29 cellular contexts compared by ENCODE assay signal in the genomic region with DNA sequence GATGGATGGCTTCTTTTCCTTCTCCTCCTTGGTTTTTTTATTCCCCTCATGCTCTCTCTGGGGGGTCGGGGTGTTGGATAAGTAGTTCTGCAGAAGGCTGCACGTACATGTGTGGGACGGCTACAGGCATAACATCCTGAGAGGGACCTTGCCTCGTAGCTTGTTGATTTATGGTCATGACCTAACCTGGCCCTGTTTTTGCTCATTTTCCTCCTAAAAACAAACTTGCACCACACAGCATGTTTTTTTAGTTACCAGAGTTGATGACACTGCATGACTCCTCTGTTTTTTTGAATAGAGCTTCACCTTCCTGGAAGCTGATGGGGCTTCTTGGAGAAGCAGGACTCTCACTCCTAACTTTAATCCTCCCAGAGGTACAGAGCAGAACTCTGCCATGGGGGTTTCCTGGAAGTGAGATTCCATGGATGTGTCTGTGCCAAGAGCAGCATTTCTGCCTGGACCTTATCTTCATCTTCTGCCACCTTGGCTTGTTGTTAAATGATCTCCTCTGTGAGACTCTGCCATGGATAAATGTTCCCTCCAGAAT.
"Had no signal": no experiment of that assay in that cellular context is flagged by ENCODE, and none has a peak within 500 bp of the region (broad histone marks: within the 10 kb centered on the region; RNA-seq: fewer than 3 reads in every experiment).

No MANE protein-coding gene starts in this region.

- H3K27me3 ChIP-seq: body of pancreas, cardiac muscle cell, dorsolateral prefrontal cortex, heart left ventricle, stomach, suprapubic skin, tibial artery had no signal

- DNase-seq: activated CD4-positive, alpha-beta T cell treated with anti-CD3 and anti-CD28 coated beads for 36 hours; activated CD4-positive, CD25-positive, alpha-beta regulatory T cell; activated naive CD4-positive, alpha-beta T cell; activated T-cell treated with anti-CD3 and anti-CD28 coated beads for 4 hours; activated T-cell treated with anti-CD3 and anti-CD28 coated beads, Interleukin-2, amount 50 U/mL, for 72 hours; anterior cingulate cortex; body of pancreas; dorsolateral prefrontal cortex; effector memory CD8-positive, alpha-beta T cell; erythroblast; foreskin keratinocyte; heart left ventricle; hypothalamus; immature natural killer cell; lower lobe of right lung; mesendoderm; natural killer cell; stimulated activated CD4-positive, alpha-beta T cell treated with anti-CD3 and anti-CD28 coated beads, Interleukin-1b, Interleukin-23, amount 100 ng/mL, for 48 hours; stimulated activated CD4-positive, alpha-beta T cell treated with anti-CD3 and anti-CD28 coated beads, Interleukin-4, amount 100 ng/mL, for 4 hours; stimulated activated CD8-positive, alpha-beta memory T cell treated with anti-CD3 and anti-CD28 coated beads, Interleukin-4, amount 100 ng/mL, for 48 hours; stomach; tibial artery had no signal

- H3K27ac ChIP-seq: body of pancreas, cardiac muscle cell, coronary artery, dorsolateral prefrontal cortex, foreskin keratinocyte, heart left ventricle, lower lobe of right lung, stomach, suprapubic skin, tibial artery had no signal

- ATAC-seq: activated CD4-positive, alpha-beta T cell treated with anti-CD3 and anti-CD28 coated beads for 36 hours; activated naive CD4-positive, alpha-beta T cell treated with anti-CD3 and anti-CD28 coated beads, Interleukin-2, amount 50 U/mL, for 72 hours; activated T-cell treated with anti-CD3 and anti-CD28 coated beads, Interleukin-2, amount 50 U/mL, for 72 hours; body of pancreas; effector memory CD8-positive, alpha-beta T cell; foreskin keratinocyte; heart left ventricle; left lobe of liver; lower lobe of right lung; natural killer cell; stimulated activated memory B cell treated with anti-CD40 and anti-IgM and Interleukin-4, amounts not matched to agents 10 μg/mL and 1 μg/mL and 100 μg/mL, for 72 hours had no signal

- H3K4me1 ChIP-seq: body of pancreas, foreskin keratinocyte, heart left ventricle, lower lobe of right lung, stomach, suprapubic skin had no signal

- H3K9me3 ChIP-seq: body of pancreas, heart left ventricle, lower lobe of right lung, stomach, suprapubic skin, tibial artery had no signal

- H3K4me2 ChIP-seq: smooth muscle cell had no signal

- H3K36me3 ChIP-seq: cardiac muscle cell, heart left ventricle, lower lobe of right lung, stomach, suprapubic skin, tibial artery had no signal

- H3K4me3 ChIP-seq: body of pancreas, cardiac muscle cell, coronary artery, dorsolateral prefrontal cortex, heart left ventricle, lower lobe of right lung, smooth muscle cell, stomach, suprapubic skin, tibial artery had no signal
